ENCODE assay signal across 13 cellular contexts in genomic region chr12:56114084-56114483, GRCh38. TPM values are rescaled to one million over a fixed set of nuclear protein-coding genes. Genes with fewer than 3 reads are reported as not detected.
DNase-seq lines count a peak whose midpoint lies in the region; ATAC-seq lines count a peak whose summit lies in the region.
"Had no signal": no experiment of that assay in that cellular context is flagged by ENCODE, and none has a peak within 500 bp of the region (broad histone marks: within the 10 kb centered on the region; RNA-seq: fewer than 3 reads in every experiment).

No MANE protein-coding gene starts in this region.

- no peak for ATAC-seq in activated T-helper 17 cell treated with anti-CD3 and anti-CD28 coated beads, Interleukin-2, amount 50 U/mL, for 72 hours (replicated peaks)
- ATAC-seq in stimulated activated memory B cell treated with anti-CD40 and anti-IgM and Interleukin-4, amounts not matched to agents 10 μg/mL and 1 μg/mL and 100 μg/mL, for 72 hours = no peak
- ATAC-seq: GM23338 had no signal

- H3K9me3 Mint-ChIP-seq in activated naive CD4-positive, alpha-beta T cell treated with anti-CD3 and anti-CD28 coated beads for 36 hours = no peaks in the 10 kb centered on the region
- H3K9me3 Mint-ChIP-seq in activated T-helper 17 cell treated with anti-CD3 and anti-CD28 coated beads, Interleukin-2, amount 50 U/mL, for 72 hours = no peaks in the 10 kb centered on the region
- no peaks in the 10 kb centered on the region for H3K9me3 Mint-ChIP-seq in stimulated activated memory B cell treated with anti-CD40 and anti-IgM and Interleukin-4, amounts not matched to agents 10 μg/mL and 1 μg/mL and 100 μg/mL, for 72 hours

- peak overlapping the region; percentile 61 for H3K27ac Mint-ChIP-seq in activated naive CD4-positive, alpha-beta T cell treated with anti-CD3 and anti-CD28 coated beads for 36 hours
- H3K27ac Mint-ChIP-seq in activated T-helper 17 cell treated with anti-CD3 and anti-CD28 coated beads, Interleukin-2, amount 50 U/mL, for 72 hours = peak overlapping the region; percentile 18
- peak overlapping the region; percentile 59 for H3K27ac Mint-ChIP-seq in stimulated activated memory B cell treated with anti-CD40 and anti-IgM and Interleukin-4, amounts not matched to agents 10 μg/mL and 1 μg/mL and 100 μg/mL, for 72 hours
- H3K27ac Mint-ChIP-seq: GM23338 had no signal

- peaks cover 11% of the 10 kb centered on the region for H3K4me1 Mint-ChIP-seq in activated naive CD4-positive, alpha-beta T cell treated with anti-CD3 and anti-CD28 coated beads for 36 hours (ENCODE audit: low read depth)
- H3K4me1 Mint-ChIP-seq in activated T-helper 17 cell treated with anti-CD3 and anti-CD28 coated beads, Interleukin-2, amount 50 U/mL, for 72 hours = peaks cover 8% of the 10 kb centered on the region
- H3K4me1 Mint-ChIP-seq in stimulated activated memory B cell treated with anti-CD40 and anti-IgM and Interleukin-4, amounts not matched to agents 10 μg/mL and 1 μg/mL and 100 μg/mL, for 72 hours = peaks cover 13% of the 10 kb centered on the region

- no peaks in the 10 kb centered on the region for H3K27me3 Mint-ChIP-seq in activated naive CD4-positive, alpha-beta T cell treated with anti-CD3 and anti-CD28 coated beads for 36 hours (ENCODE audit: low read depth)
- no peaks in the 10 kb centered on the region for H3K27me3 Mint-ChIP-seq in activated T-helper 17 cell treated with anti-CD3 and anti-CD28 coated beads, Interleukin-2, amount 50 U/mL, for 72 hours
- no peaks in the 10 kb centered on the region for H3K27me3 Mint-ChIP-seq in stimulated activated memory B cell treated with anti-CD40 and anti-IgM and Interleukin-4, amounts not matched to agents 10 μg/mL and 1 μg/mL and 100 μg/mL, for 72 hours

- peaks cover 55% of the 10 kb centered on the region for H3K36me3 Mint-ChIP-seq in activated naive CD4-positive, alpha-beta T cell treated with anti-CD3 and anti-CD28 coated beads for 36 hours (ENCODE audit: low read depth)
- H3K36me3 Mint-ChIP-seq in activated T-helper 17 cell treated with anti-CD3 and anti-CD28 coated beads, Interleukin-2, amount 50 U/mL, for 72 hours (ENCODE audit: low read depth) = peaks cover 87% of the 10 kb centered on the region
- peaks cover 59% of the 10 kb centered on the region for H3K36me3 Mint-ChIP-seq in stimulated activated memory B cell treated with anti-CD40 and anti-IgM and Interleukin-4, amounts not matched to agents 10 μg/mL and 1 μg/mL and 100 μg/mL, for 72 hours

- H3K4me3 Mint-ChIP-seq in activated naive CD4-positive, alpha-beta T cell treated with anti-CD3 and anti-CD28 coated beads for 36 hours = no peak overlapping the region
- H3K4me3 Mint-ChIP-seq in activated T-helper 17 cell treated with anti-CD3 and anti-CD28 coated beads, Interleukin-2, amount 50 U/mL, for 72 hours = no peak overlapping the region
- H3K4me3 Mint-ChIP-seq in stimulated activated memory B cell treated with anti-CD40 and anti-IgM and Interleukin-4, amounts not matched to agents 10 μg/mL and 1 μg/mL and 100 μg/mL, for 72 hours = no peak overlapping the region
- H3K4me3 Mint-ChIP-seq: GM23338 had no signal

- intact Hi-C loops in activated naive CD4-positive, alpha-beta T cell treated with anti-CD3 and anti-CD28 coated beads for 36 hours (cut with micrococcal nuclease) = loop anchor here (10.0 kb wide), 1 partner anchor 1129 kb away; the partner anchor contains the start of gene TESPA1

- no peak for DNase-seq in activated naive CD4-positive, alpha-beta T cell treated with anti-CD3 and anti-CD28 coated beads for 36 hours
- no peak for DNase-seq in activated naive CD4-positive, alpha-beta T cell treated with Interleukin-2 at 50 U/mL for 16 hours
- DNase-seq in OCI-M1 (lab: John Stamatoyannopoulos, UW) (no peak), globus pallidus (ENCODE audit: low spot score) (no peak)
- DNase-seq: amniotic stem cell, DND-41, mammary epithelial cell, MG63, NCI-H2171, posterior cingulate gyrus had no signal

- CTCF ChIA-PET in activated naive CD4-positive, alpha-beta T cell treated with anti-CD3 and anti-CD28 coated beads for 36 hours (lab: Charles Lee) = interaction anchor here (1.1 kb wide), 1 partner anchor 14 kb away, joined by 3 read pairs; the partner anchor contains the start of gene ESYT1

RNA-seq across cellular contexts. Expression of gene RPL41, which starts 2.3 kb away (rescaled TPM):
- 1,000 to 10,000 TPM; 5,971 to 6,299 TPM for total RNA-seq in activated naive CD4-positive, alpha-beta T cell treated with anti-CD3 and anti-CD28 coated beads for 36 hours
- 1,000 to 10,000 TPM; 4,564 to 4,582 TPM for total RNA-seq in activated T-helper 17 cell treated with anti-CD3 and anti-CD28 coated beads, Interleukin-2, amount 50 U/mL, for 72 hours

RNA-seq across cellular contexts. Expression of gene ZC3H10, which starts 4.0 kb away (rescaled TPM):
- 1 to 10 TPM; 6.4 to 6.6 TPM for total RNA-seq in activated naive CD4-positive, alpha-beta T cell treated with anti-CD3 and anti-CD28 coated beads for 36 hours
- total RNA-seq in activated T-helper 17 cell treated with anti-CD3 and anti-CD28 coated beads, Interleukin-2, amount 50 U/mL, for 72 hours = 1 to 10 TPM; 7.8 to 8.0 TPM

RNA-seq across cellular contexts. Expression of gene PA2G4, which starts 9.7 kb away (rescaled TPM):
- 100 to 1,000 TPM; 398 to 411 TPM for total RNA-seq in activated naive CD4-positive, alpha-beta T cell treated with anti-CD3 and anti-CD28 coated beads for 36 hours
- total RNA-seq in activated T-helper 17 cell treated with anti-CD3 and anti-CD28 coated beads, Interleukin-2, amount 50 U/mL, for 72 hours = 100 to 1,000 TPM; 213 to 427 TPM

RNA-seq across cellular contexts. Expression of gene ESYT1, which starts 14.0 kb away (rescaled TPM):
- total RNA-seq in activated naive CD4-positive, alpha-beta T cell treated with anti-CD3 and anti-CD28 coated beads for 36 hours = 10 to 100 TPM; 87.4 to 88.9 TPM
- total RNA-seq in activated T-helper 17 cell treated with anti-CD3 and anti-CD28 coated beads, Interleukin-2, amount 50 U/mL, for 72 hours = 100 to 1,000 TPM; 234 to 236 TPM

RNA-seq across cellular contexts. Expression of gene ERBB3, which starts 34.1 kb away (rescaled TPM):
- total RNA-seq in activated naive CD4-positive, alpha-beta T cell treated with anti-CD3 and anti-CD28 coated beads for 36 hours = 1 to 10 TPM; 1.0 to 1.9 TPM
- under 1 TPM; 0.56 to 0.64 TPM for total RNA-seq in activated T-helper 17 cell treated with anti-CD3 and anti-CD28 coated beads, Interleukin-2, amount 50 U/mL, for 72 hours
